Comparison of ENCODE assay signal across 9 cellular contexts in genomic region chr11:114076974-114077373, GRCh38. TPM values are rescaled to one million over a fixed set of nuclear protein-coding genes. Genes with fewer than 3 reads are reported as not detected.
DNase-seq lines count a peak whose midpoint lies in the region; FAIRE-seq and TF ChIP-seq lines count a peak whose summit lies in the region.
"Had no signal": no experiment of that assay in that cellular context is flagged by ENCODE, and none has a peak within 500 bp of the region (broad histone marks: within the 10 kb centered on the region; RNA-seq: fewer than 3 reads in every experiment).

No MANE protein-coding gene starts in this region.

- TF ChIP-seq CTCF in progenitor cell of endocrine pancreas (IDR thresholded peaks at IDR 0.05; ENCODE audit: unreplicated experiment): no peak

- H3K27me3 Mint-ChIP-seq in activated T-helper 2 cell treated with anti-CD3 and anti-CD28 coated beads, Interferon-gamma antibody, Interleukin-2, Interleukin-4, amounts not matched to agents 10 μg/mL and 5 μg/mL and 100 μg/mL, durations not matched to agents 14 hours and 24 hours and 36 hours (ENCODE audit: low read depth): peaks cover 26% of the 10 kb centered on the region
- no peaks in the 10 kb centered on the region for H3K27me3 Mint-ChIP-seq in progenitor cell of endocrine pancreas

- no peak for FAIRE-seq in HTR-8/SVneo (lab: Jason Lieb, UNC)
- FAIRE-seq: A204.1 had no signal

- peaks cover 2% of the 10 kb centered on the region for H3K36me3 Mint-ChIP-seq in activated T-helper 2 cell treated with anti-CD3 and anti-CD28 coated beads, Interferon-gamma antibody, Interleukin-2, Interleukin-4, amounts not matched to agents 10 μg/mL and 5 μg/mL and 100 μg/mL, durations not matched to agents 14 hours and 24 hours and 36 hours (ENCODE audit: low read depth)
- peaks cover 6% of the 10 kb centered on the region for H3K36me3 Mint-ChIP-seq in progenitor cell of endocrine pancreas (ENCODE audit: insufficient read depth)

- H3K27ac Mint-ChIP-seq in activated T-helper 2 cell treated with anti-CD3 and anti-CD28 coated beads, Interferon-gamma antibody, Interleukin-2, Interleukin-4, amounts not matched to agents 10 μg/mL and 5 μg/mL and 100 μg/mL, durations not matched to agents 14 hours and 24 hours and 36 hours: no peak overlapping the region
- H3K27ac Mint-ChIP-seq in progenitor cell of endocrine pancreas: peak overlapping the region; percentile 97

- H3K4me3 Mint-ChIP-seq in activated T-helper 2 cell treated with anti-CD3 and anti-CD28 coated beads, Interferon-gamma antibody, Interleukin-2, Interleukin-4, amounts not matched to agents 10 μg/mL and 5 μg/mL and 100 μg/mL, durations not matched to agents 14 hours and 24 hours and 36 hours (ENCODE audit: low read depth): peak overlapping the region; percentile 32
- peak overlapping the region; percentile 47 for H3K4me3 Mint-ChIP-seq in progenitor cell of endocrine pancreas (ENCODE audit: low read depth)

- DNase-seq in NCI-H1436 (lab: John Stamatoyannopoulos, UW) (peak; percentile 25), NCI-H1436 treated with DMSO at 0.1 percent for 48 hours (lab: John Stamatoyannopoulos, UW) (no peak), NCI-H146 (lab: John Stamatoyannopoulos, UW) (peak; percentile 56), progenitor cell of endocrine pancreas (ENCODE audit: low spot score, unreplicated experiment) (no peak), HTR-8/SVneo (ENCODE audit: insufficient read length, low spot score) (no peak), mesenteric fat pad (ENCODE audit: low spot score) (no peak), KG1 (lab: John Stamatoyannopoulos, UW) (no peak)
- DNase-seq in activated T-helper 2 cell treated with anti-CD3 and anti-CD28 coated beads, Interferon-gamma antibody, Interleukin-2, Interleukin-4, amounts not matched to agents 10 μg/mL and 5 μg/mL and 100 μg/mL, durations not matched to agents 14 hours and 24 hours and 36 hours (ENCODE audit: low spot score): no peak

- H3K9me3 Mint-ChIP-seq in activated T-helper 2 cell treated with anti-CD3 and anti-CD28 coated beads, Interferon-gamma antibody, Interleukin-2, Interleukin-4, amounts not matched to agents 10 μg/mL and 5 μg/mL and 100 μg/mL, durations not matched to agents 14 hours and 24 hours and 36 hours: no peaks in the 10 kb centered on the region
- H3K9me3 Mint-ChIP-seq in progenitor cell of endocrine pancreas (ENCODE audit: low read depth): no peaks in the 10 kb centered on the region

- intact Hi-C loops in activated T-helper 2 cell treated with anti-CD3 and anti-CD28 coated beads, Interferon-gamma antibody, Interleukin-2, Interleukin-4, amounts not matched to agents 10 μg/mL and 5 μg/mL and 100 μg/mL, durations not matched to agents 14 hours and 24 hours and 36 hours (cut with micrococcal nuclease): no loop called here

- H3K4me1 Mint-ChIP-seq in activated T-helper 2 cell treated with anti-CD3 and anti-CD28 coated beads, Interferon-gamma antibody, Interleukin-2, Interleukin-4, amounts not matched to agents 10 μg/mL and 5 μg/mL and 100 μg/mL, durations not matched to agents 14 hours and 24 hours and 36 hours (ENCODE audit: low read depth): peaks cover 72% of the 10 kb centered on the region
- peaks cover 80% of the 10 kb centered on the region for H3K4me1 Mint-ChIP-seq in progenitor cell of endocrine pancreas (ENCODE audit: low read depth)

RNA-seq across cellular contexts. Expression of gene ZBTB16, which starts 17.5 kb away (rescaled TPM):
- total RNA-seq in activated T-helper 2 cell treated with anti-CD3 and anti-CD28 coated beads, Interferon-gamma antibody, Interleukin-2, Interleukin-4, amounts not matched to agents 10 μg/mL and 5 μg/mL and 100 μg/mL, durations not matched to agents 14 hours and 24 hours and 36 hours: 2.8 and 2.9 TPM in 2 replicates
- 29.6 and 32.6 TPM in 2 replicates for total RNA-seq in progenitor cell of endocrine pancreas
- 196 TPM for total RNA-seq in mesenteric fat pad

Comparison
In these comparisons a context has a peak if more than half of its experiments do, and no peak if none do; other contexts are left out.
1. DNase-seq: peak in NCI-H1436 (single experiment) and NCI-H146 (single experiment); none in NCI-H1436 treated with DMSO at 0.1 percent for 48 hours (single experiment), activated T-helper 2 cell treated with anti-CD3 and anti-CD28 coated beads, Interferon-gamma antibody, Interleukin-2, Interleukin-4, amounts not matched to agents 10 μg/mL and 5 μg/mL and 100 μg/mL, durations not matched to agents 14 hours and 24 hours and 36 hours (single experiment), progenitor cell of endocrine pancreas (single experiment), HTR-8/SVneo (single experiment), mesenteric fat pad (single experiment) and KG1 (single experiment).